Comparison of ENCODE assay signal across 1 cellular context in the genomic region with DNA sequence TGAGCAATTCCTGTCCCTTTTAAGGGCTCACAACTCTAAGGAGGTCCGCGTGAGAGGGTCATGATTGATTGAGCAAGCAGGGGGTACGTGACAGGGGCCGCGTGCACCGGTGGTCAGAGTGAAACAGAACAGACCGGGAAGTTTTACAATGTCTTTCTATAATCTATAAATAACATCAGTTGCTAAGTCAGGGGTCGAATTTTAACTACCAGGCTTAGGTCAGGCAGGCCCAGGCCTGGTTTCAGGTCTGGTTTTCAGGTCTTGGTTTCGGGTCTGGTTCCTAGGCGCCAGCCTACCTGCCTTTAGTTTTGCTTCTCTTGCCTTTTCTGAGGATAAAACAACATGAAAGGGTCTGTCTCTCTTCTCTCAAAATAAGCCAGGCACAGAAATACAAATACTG.
TF ChIP-seq lines count a peak whose summit lies in the region.

No MANE protein-coding gene starts in this region.

TF ChIP-seq in GM12878, 131 proteins besides CTCF, POLR2A, EP300 and RAD21 (continued from another document):
- TF ChIP-seq, protein P1, sequence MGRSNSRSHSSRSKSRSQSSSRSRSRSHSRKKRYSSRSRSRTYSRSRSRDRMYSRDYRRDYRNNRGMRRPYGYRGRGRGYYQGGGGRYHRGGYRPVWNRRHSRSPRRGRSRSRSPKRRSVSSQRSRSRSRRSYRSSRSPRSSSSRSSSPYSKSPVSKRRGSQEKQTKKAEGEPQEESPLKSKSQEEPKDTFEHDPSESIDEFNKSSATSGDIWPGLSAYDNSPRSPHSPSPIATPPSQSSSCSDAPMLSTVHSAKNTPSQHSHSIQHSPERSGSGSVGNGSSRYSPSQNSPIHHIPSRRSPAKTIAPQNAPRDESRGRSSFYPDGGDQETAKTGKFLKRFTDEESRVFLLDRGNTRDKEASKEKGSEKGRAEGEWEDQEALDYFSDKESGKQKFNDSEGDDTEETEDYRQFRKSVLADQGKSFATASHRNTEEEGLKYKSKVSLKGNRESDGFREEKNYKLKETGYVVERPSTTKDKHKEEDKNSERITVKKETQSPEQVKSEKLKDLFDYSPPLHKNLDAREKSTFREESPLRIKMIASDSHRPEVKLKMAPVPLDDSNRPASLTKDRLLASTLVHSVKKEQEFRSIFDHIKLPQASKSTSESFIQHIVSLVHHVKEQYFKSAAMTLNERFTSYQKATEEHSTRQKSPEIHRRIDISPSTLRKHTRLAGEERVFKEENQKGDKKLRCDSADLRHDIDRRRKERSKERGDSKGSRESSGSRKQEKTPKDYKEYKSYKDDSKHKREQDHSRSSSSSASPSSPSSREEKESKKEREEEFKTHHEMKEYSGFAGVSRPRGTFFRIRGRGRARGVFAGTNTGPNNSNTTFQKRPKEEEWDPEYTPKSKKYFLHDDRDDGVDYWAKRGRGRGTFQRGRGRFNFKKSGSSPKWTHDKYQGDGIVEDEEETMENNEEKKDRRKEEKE (IDR thresholded peaks at IDR 0.05) = no peak
- TF ChIP-seq BHLHE40 (IDR thresholded peaks at IDR 0.05; ENCODE audit: borderline replicate concordance in 1 of 2, low read depth in 2 of 2, low read length in 1 of 2) (0 out of 4 replicates have a peak, but pooled peaks of 1 of the 2 experiments have one; percentile 37), EED (IDR thresholded peaks at IDR 0.05; ENCODE audit: low read depth) (peak; percentile 68; the same call in 1 of the 2 replicates), SMAD1 (IDR thresholded peaks at IDR 0.05; ENCODE audit: low read depth, partially characterized antibody) (no peak), REST (IDR thresholded peaks at IDR 0.05; ENCODE audit: low read depth, low read length) (no peak), ETV6 (conservative IDR thresholded peaks at IDR 0.05 in 1 of 2, IDR thresholded peaks at IDR 0.05 in 1 of 2; ENCODE audit: borderline replicate concordance in 1 of 2, low read depth in 1 of 2) (peak in 1 of 2 experiments; percentile 57; a peak in 1 of 4 replicates), SP1 (IDR thresholded peaks at IDR 0.05; ENCODE audit: low read depth, low read length) (no peak), IKZF1 (conservative IDR thresholded peaks at IDR 0.05) (no peak), IKZF2 (IDR thresholded peaks at IDR 0.05) (peak in 1 of 2 experiments; percentile 20; a peak in 1 of 4 replicates), PAX5 (IDR thresholded peaks at IDR 0.05; ENCODE audit: borderline replicate concordance, low read depth, low read length) (0 out of 2 replicates have a peak, but pooled peaks have one; percentile 16), YBX1 (IDR thresholded peaks at IDR 0.05) (no peak), RUNX3 (IDR thresholded peaks at IDR 0.05; ENCODE audit: low read length) (peak; percentile 63), RELA (IDR thresholded peaks at IDR 0.05; ENCODE audit: borderline replicate concordance, partially characterized antibody) (no peak), ZZZ3 (IDR thresholded peaks at IDR 0.05; ENCODE audit: control insufficient read depth, insufficient read length, low read depth) (no peak), CREB1 (IDR thresholded peaks at IDR 0.05; ENCODE audit: low read depth) (0 out of 2 replicates have a peak, but pooled peaks have one; percentile 15), NFXL1 (IDR thresholded peaks at IDR 0.05; ENCODE audit: borderline replicate concordance) (no peak), NBN (IDR thresholded peaks at IDR 0.05) (no peak)
